ENCODE assay signal across 1 cellular context in the genomic region with DNA sequence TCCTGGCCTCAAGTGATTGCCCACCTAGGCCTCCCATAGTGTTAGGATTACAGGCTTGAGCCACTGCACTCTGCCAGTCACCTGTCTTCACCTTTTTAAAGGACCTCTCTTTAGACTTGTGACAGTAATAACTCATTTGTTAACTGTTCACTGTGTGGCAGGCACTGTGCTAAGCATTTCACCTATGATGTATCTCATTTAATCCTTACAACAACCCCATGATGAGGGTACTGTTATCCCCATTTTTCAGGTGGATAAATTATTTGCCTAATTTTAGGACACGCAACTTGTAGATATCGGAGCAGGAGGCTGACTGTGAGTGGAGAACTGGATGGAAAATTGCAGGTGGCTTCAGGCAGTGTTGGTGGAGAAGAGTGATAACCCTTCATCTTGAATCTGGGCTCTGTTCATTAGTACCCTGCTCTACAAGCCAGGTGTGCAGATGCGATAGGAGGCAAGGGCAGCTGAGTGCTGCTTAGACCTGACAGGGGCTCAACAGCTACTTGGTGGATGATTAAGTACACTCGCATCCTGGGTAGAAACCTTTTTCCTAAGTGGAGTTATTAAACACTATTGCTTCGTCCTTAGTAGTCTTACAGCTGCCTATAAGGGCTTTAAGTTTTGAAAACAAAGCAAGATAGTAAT.
A peak's percentile ranks its signal among the peaks of the same experiment; 100 is the strongest.
TF ChIP-seq lines count a peak whose summit lies in the region.

No MANE protein-coding gene starts in this region.

TF ChIP-seq in HepG2, 621 proteins besides CTCF, POLR2A, EP300 and RAD21:
- TF ChIP-seq HDAC1 (CRISPR knock-in tag; IDR thresholded peaks at IDR 0.05) (no peak), REPIN1 (CRISPR knock-in tag; IDR thresholded peaks at IDR 0.05; ENCODE audit: borderline replicate concordance, low read depth) (peak; percentile 35; the same call in 1 of the 2 replicates), AHR (CRISPR knock-in tag; IDR thresholded peaks at IDR 0.05) (no peak)
- TF ChIP-seq, protein P1, sequence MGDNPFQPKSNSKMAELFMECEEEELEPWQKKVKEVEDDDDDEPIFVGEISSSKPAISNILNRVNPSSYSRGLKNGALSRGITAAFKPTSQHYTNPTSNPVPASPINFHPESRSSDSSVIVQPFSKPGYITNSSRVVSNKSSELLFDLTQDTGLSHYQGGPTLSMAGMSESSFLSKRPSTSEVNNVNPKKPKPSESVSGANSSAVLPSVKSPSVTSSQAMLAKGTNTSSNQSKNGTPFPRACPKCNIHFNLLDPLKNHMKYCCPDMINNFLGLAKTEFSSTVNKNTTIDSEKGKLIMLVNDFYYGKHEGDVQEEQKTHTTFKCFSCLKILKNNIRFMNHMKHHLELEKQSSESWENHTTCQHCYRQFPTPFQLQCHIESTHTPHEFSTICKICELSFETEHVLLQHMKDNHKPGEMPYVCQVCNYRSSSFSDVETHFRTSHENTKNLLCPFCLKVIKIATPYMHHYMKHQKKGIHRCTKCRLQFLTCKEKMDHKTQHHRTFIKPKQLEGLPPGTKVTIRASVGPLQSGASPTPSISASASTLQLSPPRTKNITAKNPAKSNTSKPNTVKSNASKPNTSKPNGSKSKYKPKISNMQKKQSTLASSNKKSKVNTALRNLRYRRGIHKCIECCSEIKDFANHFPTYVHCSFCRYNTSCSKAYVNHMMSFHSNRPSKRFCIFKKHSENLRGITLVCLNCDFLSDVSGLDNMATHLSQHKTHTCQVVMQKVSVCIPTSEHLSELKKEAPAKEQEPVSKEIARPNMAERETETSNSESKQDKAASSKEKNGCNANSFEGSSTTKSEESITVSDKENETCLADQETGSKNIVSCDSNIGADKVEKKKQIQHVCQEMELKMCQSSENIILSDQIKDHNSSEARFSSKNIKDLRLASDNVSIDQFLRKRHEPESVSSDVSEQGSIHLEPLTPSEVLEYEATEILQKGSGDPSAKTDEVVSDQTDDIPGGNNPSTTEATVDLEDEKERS (CRISPR knock-in tag; IDR thresholded peaks at IDR 0.05) = no peak
